10 cellular contexts compared by ENCODE assay signal in genomic region chr1:99107680-99108079, GRCh38.
"Had no signal": no experiment of that assay in that cellular context is flagged by ENCODE, and none has a peak within 500 bp of the region (broad histone marks: within the 10 kb centered on the region; RNA-seq: fewer than 3 reads in every experiment).

No MANE protein-coding gene starts in this region.

- H3K4me3 ChIP-seq: GM23338 had no signal

- H3K9ac ChIP-seq: KMS-11 had no signal

- H3K4me2 ChIP-seq: GM23338, KMS-11 had no signal

- H3K27ac ChIP-seq: HL-60, KMS-11 had no signal

- ATAC-seq: GM23338 had no signal

- H2AFZ ChIP-seq: GM23338 had no signal

- FAIRE-seq: H1, H54 had no signal

- DNase-seq: H9, HCEC 1CT, HFFc6, IMR-90, Karpas-422 had no signal
